Comparison of ENCODE assay signal across 1 cellular context in the genomic region with DNA sequence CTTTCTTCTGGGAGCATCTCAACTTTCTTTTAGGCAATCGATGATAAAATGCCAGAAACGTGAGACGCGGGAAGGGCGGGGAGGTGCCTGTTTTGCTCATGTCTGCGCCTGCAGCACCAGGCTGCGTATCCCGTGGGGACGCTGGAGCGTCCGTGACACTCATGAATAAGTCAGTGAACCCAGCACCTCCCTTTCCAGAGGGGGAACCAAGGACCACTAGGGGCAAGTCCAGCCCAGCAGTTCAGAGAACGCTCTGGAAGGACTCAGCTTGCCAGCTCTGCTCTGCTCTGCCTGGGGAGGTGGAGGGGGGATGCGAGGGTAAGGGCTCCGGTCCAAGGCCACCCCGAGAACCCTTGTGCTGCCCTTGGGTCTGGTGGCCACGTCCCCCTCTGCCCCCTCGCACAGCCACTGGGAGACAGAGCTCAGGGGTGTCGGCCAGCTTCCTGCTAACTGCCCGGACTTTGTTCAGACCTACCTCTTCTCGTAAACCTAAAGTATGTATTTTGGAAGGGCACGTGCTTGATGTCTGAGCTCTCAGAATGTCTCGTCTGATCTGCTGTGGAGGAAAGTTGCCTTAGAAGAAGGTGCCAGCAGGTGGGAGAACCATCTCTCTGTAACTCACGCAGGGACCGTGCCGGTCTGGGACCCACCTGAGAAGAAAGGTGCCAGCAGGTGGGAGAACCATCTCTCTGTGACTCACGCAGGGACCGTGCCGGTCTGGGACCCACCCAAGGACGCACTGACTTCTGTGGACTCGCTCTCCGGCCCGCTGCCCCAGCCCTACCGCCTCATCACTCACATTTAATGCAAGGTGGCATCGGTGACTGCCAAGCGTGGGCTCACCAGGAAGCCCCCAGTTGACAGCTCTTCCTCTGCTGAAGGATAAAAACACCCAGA.
TF ChIP-seq lines count a peak whose summit lies in the region.

No MANE protein-coding gene starts in this region.

TF ChIP-seq in H1, 55 proteins besides CTCF, POLR2A, EP300 and RAD21:
- no peak for TF ChIP-seq SP1 (IDR thresholded peaks at IDR 0.05; ENCODE audit: low read depth, low read length)
